20 cellular contexts compared by ENCODE assay signal in the genomic region with DNA sequence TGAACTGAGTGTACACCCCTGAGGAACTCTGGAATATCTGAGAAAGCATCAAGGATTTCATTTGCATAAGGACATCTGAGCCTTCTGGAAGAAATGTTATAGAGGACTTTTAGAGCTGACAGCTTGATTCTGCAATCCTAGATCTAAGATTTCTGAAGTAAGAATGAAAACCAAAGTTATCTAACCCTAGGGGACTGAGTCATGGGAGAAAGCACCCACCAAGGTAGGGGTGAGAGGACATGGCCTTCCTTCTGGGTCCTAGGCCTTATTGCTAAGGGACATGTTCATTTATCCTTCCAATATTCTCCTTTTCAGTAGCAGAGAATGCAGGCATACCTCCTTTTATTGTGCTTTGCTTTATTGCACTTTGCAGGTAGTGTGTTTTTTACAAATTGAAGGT.
A peak's percentile ranks its signal among the peaks of the same experiment; 100 is the strongest.
DNase-seq lines count a peak whose midpoint lies in the region; ATAC-seq and TF ChIP-seq lines count a peak whose summit lies in the region.
"Had no signal": no experiment of that assay in that cellular context is flagged by ENCODE, and none has a peak within 500 bp of the region (broad histone marks: within the 10 kb centered on the region; RNA-seq: fewer than 3 reads in every experiment).

No MANE protein-coding gene starts in this region.

- DNase-seq in activated CD4-positive, alpha-beta T cell treated with anti-CD3 and anti-CD28 coated beads, Interleukin-2, amount 10 ng/mL, durations not matched to agents 24 days and 14 days: no peak
- no peak for DNase-seq in activated CD4-positive, alpha-beta T cell treated with anti-CD3 and anti-CD28 coated beads for 4 hours
- no peak for DNase-seq in CD8-positive, alpha-beta T cell
- DNase-seq in activated CD8-positive, alpha-beta T cell treated with anti-CD3 and anti-CD28 coated beads, Interleukin-2, amount 10 ng/mL, durations not matched to agents 7 days and 5 days: no peak
- no peak for DNase-seq in naive B cell
- DNase-seq in RKO (ENCODE audit: low spot score): no peak
- no peak for DNase-seq in substantia nigra (lab: John Stamatoyannopoulos, UW)
- DNase-seq in NOMO-1 treated with dmso at 0.1 percent for 144 hours (lab: John Stamatoyannopoulos, UW; ENCODE audit: unreplicated experiment): no peak
- DNase-seq: AML-193, dermis blood vessel endothelial cell, NCI-H2029 treated with DMSO at 0.1 percent for 48 hours, NCI-H526, SHP77 treated with DMSO at 0.1 percent for 48 hours, transverse colon had no signal

- no peak overlapping the region for H3K4me3 Mint-ChIP-seq in activated CD4-positive, alpha-beta T cell treated with anti-CD3 and anti-CD28 coated beads, Interleukin-2, amount 10 ng/mL, durations not matched to agents 24 days and 14 days
- H3K4me3 Mint-ChIP-seq in CD8-positive, alpha-beta T cell: peak overlapping the region; percentile 80
- H3K4me3 Mint-ChIP-seq in activated CD8-positive, alpha-beta T cell treated with anti-CD3 and anti-CD28 coated beads, Interleukin-2, amount 10 ng/mL, durations not matched to agents 7 days and 5 days: peak overlapping the region; percentile 12
- H3K4me3 Mint-ChIP-seq in naive B cell: peak overlapping the region in 5 of 8 donors; percentile 60 to 76 (median 67)

- H3K4me1 Mint-ChIP-seq in activated CD4-positive, alpha-beta T cell treated with anti-CD3 and anti-CD28 coated beads, Interleukin-2, amount 10 ng/mL, durations not matched to agents 24 days and 14 days: peaks cover 35% of the 10 kb centered on the region
- H3K4me1 Mint-ChIP-seq in CD8-positive, alpha-beta T cell (ENCODE audit: low read depth): peaks cover 28% of the 10 kb centered on the region
- peaks cover 54% of the 10 kb centered on the region for H3K4me1 Mint-ChIP-seq in activated CD8-positive, alpha-beta T cell treated with anti-CD3 and anti-CD28 coated beads, Interleukin-2, amount 10 ng/mL, durations not matched to agents 7 days and 5 days (ENCODE audit: low read depth)
- peaks cover 15 to 49% (median 38%) of the 10 kb centered on the region in 3 donors for H3K4me1 Mint-ChIP-seq in naive B cell

- no peaks in the 10 kb centered on the region for H3K36me3 Mint-ChIP-seq in activated CD4-positive, alpha-beta T cell treated with anti-CD3 and anti-CD28 coated beads, Interleukin-2, amount 10 ng/mL, durations not matched to agents 24 days and 14 days (ENCODE audit: low read depth)
- H3K36me3 Mint-ChIP-seq in CD8-positive, alpha-beta T cell: no peaks in the 10 kb centered on the region
- peaks cover 18% of the 10 kb centered on the region for H3K36me3 Mint-ChIP-seq in activated CD8-positive, alpha-beta T cell treated with anti-CD3 and anti-CD28 coated beads, Interleukin-2, amount 10 ng/mL, durations not matched to agents 7 days and 5 days (ENCODE audit: low read depth)
- H3K36me3 Mint-ChIP-seq in naive B cell: peaks cover 0 to 6% of the 10 kb centered on the region in 2 donors
- H3K36me3 Mint-ChIP-seq: memory B cell had no signal

- H3K9me3 ChIP-seq in CD8-positive, alpha-beta T cell (ENCODE audit: low read length): no peaks in the 10 kb centered on the region
- H3K9me3 ChIP-seq: A549, gastroesophageal sphincter, transverse colon had no signal

- no peak for TF ChIP-seq CTCF in CD8-positive, alpha-beta T cell (IDR thresholded peaks at IDR 0.05)

- H3K4me1 ChIP-seq in CD8-positive, alpha-beta T cell (ENCODE audit: insufficient read depth, low read length): peaks cover 22% of the 10 kb centered on the region
- H3K4me1 ChIP-seq: A549, transverse colon had no signal

- H3K27me3 ChIP-seq in CD8-positive, alpha-beta T cell (ENCODE audit: insufficient read depth, low read length): no peaks in the 10 kb centered on the region
- H3K27me3 ChIP-seq: gastroesophageal sphincter, hepatocyte, transverse colon had no signal

- ATAC-seq in CD8-positive, alpha-beta T cell: peak; percentile 25
- ATAC-seq in activated CD8-positive, alpha-beta T cell treated with anti-CD3 and anti-CD28 coated beads, Interleukin-2, amount 10 ng/mL, durations not matched to agents 7 days and 5 days: no peak
- no peak for ATAC-seq in naive B cell (ENCODE audit: low read depth in 2 of 2)
- ATAC-seq: A549, gastroesophageal sphincter, HepG2, Panc1 had no signal

- H3K27ac ChIP-seq in CD8-positive, alpha-beta T cell (ENCODE audit: low read depth, low read length): no peak overlapping the region
- H3K27ac ChIP-seq in substantia nigra (ENCODE audit: low read depth, low read length, poor library complexity, severe bottlenecking): no peak overlapping the region
- H3K27ac ChIP-seq: A549, gastroesophageal sphincter, hepatocyte, transverse colon had no signal

- no peak overlapping the region for H3K4me3 ChIP-seq in CD8-positive, alpha-beta T cell (ENCODE audit: low read depth, low read length)
- H3K4me3 ChIP-seq: A549, gastroesophageal sphincter, hepatocyte, transverse colon had no signal

- no peaks in the 10 kb centered on the region for H3K9me3 Mint-ChIP-seq in activated CD4-positive, alpha-beta T cell treated with anti-CD3 and anti-CD28 coated beads, Interleukin-2, amount 10 ng/mL, durations not matched to agents 24 days and 14 days
- H3K9me3 Mint-ChIP-seq in CD8-positive, alpha-beta T cell: no peaks in the 10 kb centered on the region
- H3K9me3 Mint-ChIP-seq in activated CD8-positive, alpha-beta T cell treated with anti-CD3 and anti-CD28 coated beads, Interleukin-2, amount 10 ng/mL, durations not matched to agents 7 days and 5 days (ENCODE audit: insufficient read depth): no peaks in the 10 kb centered on the region
- H3K9me3 Mint-ChIP-seq in naive B cell: no peaks in the 10 kb centered on the region
- H3K9me3 Mint-ChIP-seq: memory B cell had no signal

- H3K36me3 ChIP-seq in CD8-positive, alpha-beta T cell (ENCODE audit: insufficient read depth, low read length): no peaks in the 10 kb centered on the region
- H3K36me3 ChIP-seq: gastroesophageal sphincter, transverse colon had no signal

- intact Hi-C loops in activated CD4-positive, alpha-beta T cell treated with anti-CD3 and anti-CD28 coated beads, Interleukin-2, amount 10 ng/mL, durations not matched to agents 24 days and 14 days (cut with micrococcal nuclease): loop anchor here (2.0 to 5.0 kb wide), 3 partner anchors 200 to 580 kb away; a partner anchor contains a TSS
- intact Hi-C loops in CD8-positive, alpha-beta T cell (cut with DNase I, micrococcal nuclease): loop anchor here in 1 of 2 experiments (5.0 kb wide), 2 partner anchors 280 to 580 kb away; a partner anchor contains a TSS

- H3K27me3 Mint-ChIP-seq in activated CD4-positive, alpha-beta T cell treated with anti-CD3 and anti-CD28 coated beads, Interleukin-2, amount 10 ng/mL, durations not matched to agents 24 days and 14 days: no peaks in the 10 kb centered on the region
- no peaks in the 10 kb centered on the region for H3K27me3 Mint-ChIP-seq in CD8-positive, alpha-beta T cell (ENCODE audit: low read depth)
- H3K27me3 Mint-ChIP-seq in activated CD8-positive, alpha-beta T cell treated with anti-CD3 and anti-CD28 coated beads, Interleukin-2, amount 10 ng/mL, durations not matched to agents 7 days and 5 days (ENCODE audit: low read depth): no peaks in the 10 kb centered on the region
- H3K27me3 Mint-ChIP-seq in naive B cell: peaks cover 0 to 4% (median 0%) of the 10 kb centered on the region in 3 donors

- CTCF ChIA-PET in CD8-positive, alpha-beta T cell (lab: Charles Lee): no interaction called here
- CTCF ChIA-PET in activated CD8-positive, alpha-beta T cell treated with anti-CD3 and anti-CD28 coated beads, Interleukin-2, amount 10 ng/mL, durations not matched to agents 7 days and 5 days (lab: Charles Lee): interaction anchor here (0.6 to 1.6 kb wide), 3 partner anchors 95 to 513 kb away, joined by 3 to 6 read pairs (median 5); no protein-coding TSS in a partner anchor

- POLR2A ChIA-PET in CD8-positive, alpha-beta T cell (lab: Charles Lee): no interaction called here
- POLR2A ChIA-PET in activated CD8-positive, alpha-beta T cell treated with anti-CD3 and anti-CD28 coated beads, Interleukin-2, amount 10 ng/mL, durations not matched to agents 7 days and 5 days (lab: Charles Lee): no interaction called here

- peak overlapping the region; percentile 34 for H3K27ac Mint-ChIP-seq in activated CD4-positive, alpha-beta T cell treated with anti-CD3 and anti-CD28 coated beads, Interleukin-2, amount 10 ng/mL, durations not matched to agents 24 days and 14 days
- peak overlapping the region; percentile 84 for H3K27ac Mint-ChIP-seq in CD8-positive, alpha-beta T cell
- H3K27ac Mint-ChIP-seq in activated CD8-positive, alpha-beta T cell treated with anti-CD3 and anti-CD28 coated beads, Interleukin-2, amount 10 ng/mL, durations not matched to agents 7 days and 5 days: peak overlapping the region; percentile 90
- H3K27ac Mint-ChIP-seq in naive B cell: peak overlapping the region in 2 of 6 donors; percentile 28 to 86
